ENCODE assay signal across 29 cellular contexts in the genomic region with DNA sequence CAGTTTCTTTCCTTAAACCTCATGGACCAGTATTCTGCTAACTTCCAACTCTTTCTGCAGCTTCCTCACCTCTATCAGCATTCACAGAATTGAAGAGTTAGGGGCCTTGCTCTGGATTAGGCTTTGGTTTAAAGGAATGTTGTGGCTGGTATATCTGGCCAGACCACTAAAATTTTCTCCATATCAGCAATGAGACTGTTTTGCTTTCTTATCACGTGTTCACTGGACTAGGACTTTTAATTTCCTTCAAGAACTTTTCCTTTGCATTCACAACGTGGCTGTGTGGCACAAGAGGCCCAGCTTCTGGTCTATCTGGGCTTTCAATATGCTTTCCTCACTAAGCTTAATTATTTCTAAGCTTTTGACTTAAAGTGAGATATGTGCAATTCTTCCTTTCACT.
"Had no signal": no experiment of that assay in that cellular context is flagged by ENCODE, and none has a peak within 500 bp of the region (broad histone marks: within the 10 kb centered on the region; RNA-seq: fewer than 3 reads in every experiment).

No MANE protein-coding gene starts in this region.

- H3K9ac ChIP-seq: neural progenitor cell had no signal

- H3K27ac ChIP-seq: esophagus squamous epithelium, gastrocnemius medialis, left lung, neural progenitor cell, prostate gland, right atrium auricular region, testis, tibial artery had no signal

- H3K4me3 Mint-ChIP-seq: effector memory CD8-positive, alpha-beta T cell; mesothelial cell of epicardium; naive B cell; natural killer cell treated with Interleukin-12 subunit alpha and Interleukin-12 subunit beta and Interleukin-15 and Interleukin-18, amount 100 ng/mL, for 72 hours; neural progenitor cell; stimulated activated memory B cell treated with anti-CD40 and anti-IgM and Interleukin-4, amounts not matched to agents 10 μg/mL and 1 μg/mL and 100 μg/mL, for 72 hours; type B pancreatic cell had no signal

- H3K36me3 ChIP-seq: gastrocnemius medialis, neural progenitor cell, prostate gland, right atrium auricular region had no signal

- ATAC-seq: effector memory CD8-positive, alpha-beta T cell; gastrocnemius medialis; left cardiac atrium; left lung; mucosa of descending colon; natural killer cell treated with Interleukin-12 subunit alpha and Interleukin-12 subunit beta and Interleukin-15 and Interleukin-18, amount 100 ng/mL, for 72 hours; sciatic nerve; stimulated activated memory B cell treated with anti-CD40 and anti-IgM and Interleukin-4, amounts not matched to agents 10 μg/mL and 1 μg/mL and 100 μg/mL, for 72 hours; stimulated activated naive CD8-positive, alpha-beta T cell treated with anti-CD3 and anti-CD28 coated beads, Interleukin-15, Interleukin-2, amounts not matched to agents 100 U/mL and 50 U/mL, for 24 hours had no signal

- H3K27me3 Mint-ChIP-seq: effector memory CD8-positive, alpha-beta T cell; naive B cell; natural killer cell treated with Interleukin-12 subunit alpha and Interleukin-12 subunit beta and Interleukin-15 and Interleukin-18, amount 100 ng/mL, for 72 hours; stimulated activated memory B cell treated with anti-CD40 and anti-IgM and Interleukin-4, amounts not matched to agents 10 μg/mL and 1 μg/mL and 100 μg/mL, for 72 hours; type B pancreatic cell had no signal

- H3K4me1 ChIP-seq: neural progenitor cell, prostate gland had no signal

- H3K27ac Mint-ChIP-seq: mesothelial cell of epicardium; neural progenitor cell; stimulated activated memory B cell treated with anti-CD40 and anti-IgM and Interleukin-4, amounts not matched to agents 10 μg/mL and 1 μg/mL and 100 μg/mL, for 72 hours; type B pancreatic cell had no signal

- H3K9me3 ChIP-seq: esophagus squamous epithelium, gastrocnemius medialis, left lung, mucosa of descending colon, prostate gland, right atrium auricular region, testis, tibial artery had no signal

- H3K27me3 ChIP-seq: esophagus squamous epithelium, gastrocnemius medialis, left lung, neural progenitor cell, right atrium auricular region, testis, tibial artery had no signal

- H3K4me1 Mint-ChIP-seq: neural progenitor cell had no signal

- H2AFZ ChIP-seq: neural progenitor cell had no signal

- H3K9me3 Mint-ChIP-seq: effector memory CD8-positive, alpha-beta T cell; natural killer cell treated with Interleukin-12 subunit alpha and Interleukin-12 subunit beta and Interleukin-15 and Interleukin-18, amount 100 ng/mL, for 72 hours; stimulated activated memory B cell treated with anti-CD40 and anti-IgM and Interleukin-4, amounts not matched to agents 10 μg/mL and 1 μg/mL and 100 μg/mL, for 72 hours; type B pancreatic cell had no signal

- FAIRE-seq: endometrium, islet of Langerhans had no signal

- H3K4me3 ChIP-seq: esophagus squamous epithelium, gastrocnemius medialis, left lung, mucosa of descending colon, neural progenitor cell, prostate gland, right atrium auricular region, testis, tibial artery had no signal

- H3K4me2 ChIP-seq: neural progenitor cell had no signal

- DNase-seq: cortex of kidney; effector memory CD8-positive, alpha-beta T cell; erythroblast; esophagus squamous epithelium; foreskin fibroblast; gastrocnemius medialis; head of caudate nucleus; left cardiac atrium; left lung; mesenchymal stem cell; mucosa of descending colon; naive B cell; nucleus accumbens; stimulated activated CD4-positive, alpha-beta T cell treated with anti-CD3 and anti-CD28 coated beads, Interleukin-2, amount 100 ng/mL, for 24 hours; stimulated activated CD4-positive, alpha-beta T cell treated with anti-CD3 and anti-CD28 coated beads, Interleukin-4, amount 100 ng/mL, for 24 hours; stimulated activated naive CD8-positive, alpha-beta T cell treated with anti-CD3 and anti-CD28 coated beads, Interleukin-15, Interleukin-2, amounts not matched to agents 100 U/mL and 50 U/mL, for 24 hours; substantia nigra; testis; tibial artery had no signal
